Comparison of ENCODE assay signal across 14 cellular contexts in genomic region chr2:168448980-168449379, GRCh38. TPM values are rescaled to one million over a fixed set of nuclear protein-coding genes. Genes with fewer than 3 reads are reported as not detected.
DNase-seq lines count a peak whose midpoint lies in the region; ATAC-seq and TF ChIP-seq lines count a peak whose summit lies in the region.
"Had no signal": no experiment of that assay in that cellular context is flagged by ENCODE, and none has a peak within 500 bp of the region (broad histone marks: within the 10 kb centered on the region; RNA-seq: fewer than 3 reads in every experiment).

No MANE protein-coding gene starts in this region.

- H3K4me1 ChIP-seq in ovary (ENCODE audit: insufficient read depth) = no peaks in the 10 kb centered on the region
- H3K4me1 ChIP-seq: HAP-1 had no signal

- H3K4me3 Mint-ChIP-seq in CD4-positive, alpha-beta T cell = no peak overlapping the region
- H3K4me3 Mint-ChIP-seq in naive thymus-derived CD8-positive, alpha-beta T cell = peak overlapping the region in 1 of 10 donors; percentile 20
- H3K4me3 Mint-ChIP-seq: B cell had no signal

- intact Hi-C loops in CD4-positive, alpha-beta T cell (cut with DNase I, micrococcal nuclease) = no loop called here
- intact Hi-C loops in ovary (cut with DNase I) = no loop called here

- POLR2A ChIA-PET in CD4-positive, alpha-beta T cell (lab: Charles Lee) = no interaction called here
- POLR2A ChIA-PET in naive thymus-derived CD8-positive, alpha-beta T cell (lab: Charles Lee) = no interaction called here

- no peaks in the 10 kb centered on the region for H3K9me3 ChIP-seq in CD4-positive, alpha-beta T cell (ENCODE audit: control insufficient read depth, low read length)
- H3K9me3 ChIP-seq in ovary = no peaks in the 10 kb centered on the region
- H3K9me3 ChIP-seq: HAP-1 had no signal

- no peak for TF ChIP-seq CTCF in CD4-positive, alpha-beta T cell (IDR thresholded peaks at IDR 0.05)
- TF ChIP-seq CTCF in ovary (IDR thresholded peaks at IDR 0.05) = no peak

- no peak overlapping the region for H3K27ac ChIP-seq in CD4-positive, alpha-beta T cell (ENCODE audit: low read depth, low read length)
- H3K27ac ChIP-seq in ovary = no peak overlapping the region
- H3K27ac ChIP-seq: C4-2B had no signal

- H3K4me3 ChIP-seq in ovary = no peak overlapping the region
- H3K4me3 ChIP-seq: HAP-1, K562 had no signal

- H3K4me1 Mint-ChIP-seq in CD4-positive, alpha-beta T cell (ENCODE audit: low read depth) = peaks cover 52% of the 10 kb centered on the region
- H3K4me1 Mint-ChIP-seq in naive thymus-derived CD8-positive, alpha-beta T cell = peaks cover 25 to 51% (median 44%) of the 10 kb centered on the region in 4 donors
- H3K4me1 Mint-ChIP-seq: B cell had no signal

- no peaks in the 10 kb centered on the region for H3K36me3 Mint-ChIP-seq in CD4-positive, alpha-beta T cell (ENCODE audit: low read depth)
- H3K36me3 Mint-ChIP-seq in naive thymus-derived CD8-positive, alpha-beta T cell = peaks cover 0 to 4% (median 3%) of the 10 kb centered on the region in 3 donors

- TF ChIP-seq EP300 in ovary (IDR thresholded peaks at IDR 0.05) = no peak

- H3K27me3 ChIP-seq in CD4-positive, alpha-beta T cell (ENCODE audit: control insufficient read depth, insufficient read depth, low read length) = no peaks in the 10 kb centered on the region
- H3K27me3 ChIP-seq in ovary = no peaks in the 10 kb centered on the region

- no peak for ATAC-seq in CD4-positive, alpha-beta T cell (ENCODE audit: poor library complexity)
- ATAC-seq in GM18511 (IDR thresholded peaks at IDR 0.05; ENCODE audit: unreplicated experiment) (peak; percentile 51), GM21390 (IDR thresholded peaks at IDR 0.05; ENCODE audit: unreplicated experiment) (no peak), HG03280 (IDR thresholded peaks at IDR 0.05; ENCODE audit: unreplicated experiment) (no peak)
- ATAC-seq in naive thymus-derived CD8-positive, alpha-beta T cell = no peak
- ATAC-seq: K562 had no signal

- peaks cover 6% of the 10 kb centered on the region for H3K9me3 Mint-ChIP-seq in CD4-positive, alpha-beta T cell
- H3K9me3 Mint-ChIP-seq in naive thymus-derived CD8-positive, alpha-beta T cell = peaks cover 0 to 9% (median 0%) of the 10 kb centered on the region in 9 donors

- H3K27ac Mint-ChIP-seq in CD4-positive, alpha-beta T cell = peak overlapping the region; percentile 79
- peak overlapping the region in 8 of 10 donors; percentile 52 to 91 (median 79) for H3K27ac Mint-ChIP-seq in naive thymus-derived CD8-positive, alpha-beta T cell
- H3K27ac Mint-ChIP-seq: B cell had no signal

- no peaks in the 10 kb centered on the region for H3K36me3 ChIP-seq in ovary
- H3K36me3 ChIP-seq: HAP-1 had no signal

- CTCF ChIA-PET in CD4-positive, alpha-beta T cell (lab: Charles Lee) = no interaction called here

- no peaks in the 10 kb centered on the region for H3K27me3 Mint-ChIP-seq in CD4-positive, alpha-beta T cell
- H3K27me3 Mint-ChIP-seq in naive thymus-derived CD8-positive, alpha-beta T cell = no peaks in the 10 kb centered on the region

- DNase-seq in CD4-positive, alpha-beta T cell = no peak
- DNase-seq in NCI-H69 (lab: John Stamatoyannopoulos, UW) (peak; percentile 7), NCI-H128 (lab: John Stamatoyannopoulos, UW; ENCODE audit: unreplicated experiment) (no peak), ovary (no peak)
- no peak for DNase-seq in naive thymus-derived CD8-positive, alpha-beta T cell
- DNase-seq: DMS53, GF-D8 had no signal

- no peak for TF ChIP-seq POLR2A in ovary (IDR thresholded peaks at IDR 0.05)

RNA-seq across cellular contexts. Expression of gene CERS6, which starts 7.1 kb away (rescaled TPM):
- total RNA-seq in CD4-positive, alpha-beta T cell = 10 to 100 TPM; 16.9 to 17.9 TPM
- 10 to 100 TPM; 28.9 to 29.3 TPM for total RNA-seq in naive thymus-derived CD8-positive, alpha-beta T cell
- polyA plus RNA-seq in naive thymus-derived CD8-positive, alpha-beta T cell = 10 to 100 TPM in 2 of 3 donors, 1 to 10 TPM in 1; 9.5 to 17.4 (median 10.8) TPM
- total RNA-seq in ovary = 10 to 100 TPM; 13.9 to 30.8 (median 29.3) TPM
- 10 to 100 TPM; 11.5 to 20.2 TPM for polyA plus RNA-seq in ovary
